ENCODE assay signal across 9 cellular contexts in genomic region chr2:220533485-220533884, GRCh38.
DNase-seq lines count a peak whose midpoint lies in the region; ATAC-seq, FAIRE-seq and TF ChIP-seq lines count a peak whose summit lies in the region.
"Had no signal": no experiment of that assay in that cellular context is flagged by ENCODE, and none has a peak within 500 bp of the region (broad histone marks: within the 10 kb centered on the region; RNA-seq: fewer than 3 reads in every experiment).

No MANE protein-coding gene starts in this region.

- no peaks in the 10 kb centered on the region for H3K4me1 ChIP-seq in small intestine (ENCODE audit: control insufficient read depth in 2 of 2, insufficient read depth in 1 of 2, low read depth in 1 of 2, low read length in 1 of 2)
- H3K4me1 ChIP-seq in psoas muscle: no peaks in the 10 kb centered on the region

- H3K4me3 ChIP-seq in small intestine (ENCODE audit: low read depth in 1 of 2, low read length in 2 of 2) (no peak overlapping the region), psoas muscle (no peak overlapping the region)

- intact Hi-C loops in psoas muscle (cut with DNase I): no loop called here

- WGBS in small intestine, 3 donors: 60 to 69% (median 66%) methylated on average over 2 of the region's 2 CpGs
- 53 to 65% (median 53%) methylated on average over 2 of the region's 2 CpGs for WGBS in psoas muscle, 3 donors

- peak; percentile 62 for ATAC-seq in HG02678 (IDR thresholded peaks at IDR 0.05; ENCODE audit: unreplicated experiment)
- no peak for ATAC-seq in psoas muscle

- TF ChIP-seq CTCF in psoas muscle (IDR thresholded peaks at IDR 0.05): no peak

- no peaks in the 10 kb centered on the region for H3K9me3 ChIP-seq in small intestine (ENCODE audit: control insufficient read depth, low read depth)
- peaks cover 4% of the 10 kb centered on the region for H3K9me3 ChIP-seq in psoas muscle

- DNase-seq in DMS 273 (lab: John Stamatoyannopoulos, UW; ENCODE audit: unreplicated experiment) (peak; percentile 52), DMS 273 treated with DMSO at 0.1 percent for 48 hours (lab: John Stamatoyannopoulos, UW) (no peak), SHP77 treated with DMSO at 0.1 percent for 48 hours (lab: John Stamatoyannopoulos, UW) (peak; percentile 27), iris pigment epithelial cell (ENCODE audit: low read depth) (peak; percentile 74), small intestine (no peak), psoas muscle (no peak), amygdala (lab: John Stamatoyannopoulos, UW) (no peak)
- DNase-seq: naive B cell had no signal

- no peak overlapping the region for H3K27ac ChIP-seq in small intestine (ENCODE audit: low read depth in 1 of 2, low read length in 1 of 2)
- no peak overlapping the region for H3K27ac ChIP-seq in psoas muscle

- FAIRE-seq in small intestine (lab: Jason Lieb, UNC): no peak

- H3K36me3 ChIP-seq in small intestine (ENCODE audit: control insufficient read depth in 2 of 2, insufficient read depth in 2 of 2, low read length in 2 of 2): no peaks in the 10 kb centered on the region
- no peaks in the 10 kb centered on the region for H3K36me3 ChIP-seq in psoas muscle (ENCODE audit: insufficient read depth in 1 of 2, low read depth in 1 of 2)

- no peaks in the 10 kb centered on the region for H3K27me3 ChIP-seq in small intestine (ENCODE audit: control insufficient read depth in 2 of 2, insufficient read depth in 2 of 2, low read length in 2 of 2)
- peaks cover 0 to 2% (median 0%) of the 10 kb centered on the region in 3 donors for H3K27me3 ChIP-seq in psoas muscle (ENCODE audit: insufficient read depth in 3 of 3, low read length in 2 of 3)

Comparison
In these comparisons a context has a peak if more than half of its experiments do, and no peak if none do; other contexts are left out.
1. DNase-seq: peak in DMS 273 (single experiment), SHP77 treated with DMSO at 0.1 percent for 48 hours (single experiment) and iris pigment epithelial cell (single experiment); none in DMS 273 treated with DMSO at 0.1 percent for 48 hours (single experiment), small intestine (single experiment), psoas muscle (0 of 2) and amygdala (0 of 56).